Comparison of ENCODE assay signal across 1 cellular context in genomic region chr13:42271337-42272114, GRCh38.
TF ChIP-seq lines count a peak whose summit lies in the region.

No MANE protein-coding gene starts in this region.

TF ChIP-seq in WTC11, 78 proteins besides CTCF, POLR2A, EP300 and RAD21 (continued from another document):
- TF ChIP-seq, protein P1, sequence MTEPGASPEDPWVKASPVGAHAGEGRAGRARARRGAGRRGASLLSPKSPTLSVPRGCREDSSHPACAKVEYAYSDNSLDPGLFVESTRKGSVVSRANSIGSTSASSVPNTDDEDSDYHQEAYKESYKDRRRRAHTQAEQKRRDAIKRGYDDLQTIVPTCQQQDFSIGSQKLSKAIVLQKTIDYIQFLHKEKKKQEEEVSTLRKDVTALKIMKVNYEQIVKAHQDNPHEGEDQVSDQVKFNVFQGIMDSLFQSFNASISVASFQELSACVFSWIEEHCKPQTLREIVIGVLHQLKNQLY (CRISPR knock-in tag; IDR thresholded peaks at IDR 0.05), result no peak
- TF ChIP-seq NFYB (CRISPR knock-in tag; conservative IDR thresholded peaks at IDR 0.05; ENCODE audit: low read depth) (peak; percentile 17; the same call in 1 of the 2 replicates), EMX1 (CRISPR knock-in tag; IDR thresholded peaks at IDR 0.05) (no peak), NFATC4 (CRISPR knock-in tag; IDR thresholded peaks at IDR 0.05) (no peak), USF1 (CRISPR knock-in tag; IDR thresholded peaks at IDR 0.05) (peak; percentile 90), E2F4 (CRISPR knock-in tag; IDR thresholded peaks at IDR 0.05; ENCODE audit: borderline replicate concordance, low read depth) (no peak), USF2 (CRISPR knock-in tag; IDR thresholded peaks at IDR 0.05) (peak; percentile 91), NFE2L1 (CRISPR knock-in tag; IDR thresholded peaks at IDR 0.05) (no peak)
- TF ChIP-seq, protein P2, sequence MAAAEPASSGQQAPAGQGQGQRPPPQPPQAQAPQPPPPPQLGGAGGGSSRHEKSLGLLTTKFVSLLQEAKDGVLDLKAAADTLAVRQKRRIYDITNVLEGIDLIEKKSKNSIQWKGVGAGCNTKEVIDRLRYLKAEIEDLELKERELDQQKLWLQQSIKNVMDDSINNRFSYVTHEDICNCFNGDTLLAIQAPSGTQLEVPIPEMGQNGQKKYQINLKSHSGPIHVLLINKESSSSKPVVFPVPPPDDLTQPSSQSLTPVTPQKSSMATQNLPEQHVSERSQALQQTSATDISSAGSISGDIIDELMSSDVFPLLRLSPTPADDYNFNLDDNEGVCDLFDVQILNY (CRISPR knock-in tag; IDR thresholded peaks at IDR 0.05), result 0 out of 2 replicates have a peak, but pooled peaks have one; percentile 14
